8 cellular contexts compared by ENCODE assay signal in the genomic region with DNA sequence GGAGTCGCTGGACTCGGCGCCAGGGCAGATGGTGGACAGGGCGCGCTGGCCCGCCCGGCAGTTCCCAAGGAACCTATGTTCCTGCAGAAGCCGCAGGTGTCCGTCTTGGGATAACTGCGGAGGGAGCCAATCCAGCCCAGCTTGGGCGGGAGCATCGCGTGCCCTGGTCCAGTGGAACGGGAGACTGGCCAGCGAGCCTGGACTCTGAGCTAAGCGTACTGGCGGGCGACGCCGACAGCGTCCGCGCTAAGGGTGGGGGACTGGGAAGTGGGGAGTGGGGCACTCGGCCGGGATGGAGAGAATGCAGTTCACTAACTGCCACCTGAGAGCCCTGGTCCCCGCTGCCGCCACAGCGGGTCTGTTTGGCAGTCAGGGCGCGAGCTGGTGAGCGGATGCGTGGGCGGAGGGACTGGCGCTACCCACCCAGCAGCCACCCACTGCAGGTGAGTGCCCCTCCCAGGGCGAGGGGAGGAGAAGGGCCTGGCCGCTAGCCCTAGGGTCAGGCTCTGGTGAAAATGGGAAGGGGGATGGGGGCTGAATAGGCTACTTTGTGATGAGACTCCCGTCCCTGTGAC. TPM values are rescaled to one million over a fixed set of nuclear protein-coding genes. Genes with fewer than 3 reads are reported as not detected.
A peak's percentile ranks its signal among the peaks of the same experiment; 100 is the strongest.
DNase-seq lines count a peak whose midpoint lies in the region; ATAC-seq, FAIRE-seq and TF ChIP-seq lines count a peak whose summit lies in the region.

No MANE protein-coding gene starts in this region.

- H3K23me2 ChIP-seq in H1 (ENCODE audit: low read depth, low read length): peaks cover 13% of the 10 kb centered on the region; the same call in 1 of the 2 replicates

- peaks cover 8% of the 10 kb centered on the region for H3F3A ChIP-seq in neural progenitor cell (ENCODE audit: low read depth)

- H2BK15ac ChIP-seq in H1 (ENCODE audit: low read length): no peak overlapping the region

- H3K18ac ChIP-seq in H1 (ENCODE audit: extremely low read depth, low read length): no peak overlapping the region

- H3K23ac ChIP-seq in H1 (ENCODE audit: insufficient read length): no peak overlapping the region

- H2AFZ ChIP-seq in H1 (ENCODE audit: low read length) (no peak overlapping the region), neural progenitor cell (replicated peaks) (no peak overlapping the region)

- TF ChIP-seq POLR2A in H1 (IDR thresholded peaks at IDR 0.05; ENCODE audit: control extremely low read depth in 1 of 2, low read depth in 2 of 2, low read length in 2 of 2): no peak

- no peaks in the 10 kb centered on the region for H3K79me1 ChIP-seq in H1 (ENCODE audit: low read depth, low read length)

- peak overlapping the region in 3 of 4 experiments; percentile 12 to 66 (median 15); a peak in 5 of 8 replicates for H3K4me3 ChIP-seq in H1 (ENCODE audit: extremely low read depth in 1 of 4, insufficient read depth in 2 of 4, low read depth in 3 of 4, low read length in 4 of 4)
- H3K4me3 ChIP-seq in neural progenitor cell: peak overlapping the region; percentile 55

- no peak overlapping the region for H4K8ac ChIP-seq in H1 (ENCODE audit: extremely low read depth, insufficient read depth, low read length)

- H3K14ac ChIP-seq in H1 (ENCODE audit: insufficient read length): no peak overlapping the region

- H4K5ac ChIP-seq in H1 (ENCODE audit: insufficient read length, low read depth, low read length): no peak overlapping the region

- no peak overlapping the region for H3K56ac ChIP-seq in H1 (replicated peaks; ENCODE audit: insufficient read length, low read depth, low read length)

- H3K27me3 Mint-ChIP-seq in CD4-positive, alpha-beta T cell: peaks cover 29% of the 10 kb centered on the region
- peaks cover 25% of the 10 kb centered on the region for H3K27me3 Mint-ChIP-seq in T-helper 1 cell treated with Interleukin-12 subunit alpha and Interleukin-12 subunit beta and Interleukin-4 antibody, amounts not matched to agents 30 μg/mL and 1 μg/mL, for 36 hours (ENCODE audit: low read depth)
- H3K27me3 Mint-ChIP-seq in neural progenitor cell (ENCODE audit: insufficient read depth, low read depth): peaks cover 30% of the 10 kb centered on the region

- no peak overlapping the region for H4K91ac ChIP-seq in H1 (replicated peaks; ENCODE audit: insufficient read length, low read length)

- no peak overlapping the region for H3K4ac ChIP-seq in H1 (replicated peaks; ENCODE audit: insufficient read length, low read depth, low read length)

- no peaks in the 10 kb centered on the region for H3K36me3 Mint-ChIP-seq in CD4-positive, alpha-beta T cell (ENCODE audit: low read depth)
- peaks cover 2% of the 10 kb centered on the region for H3K36me3 Mint-ChIP-seq in T-helper 1 cell treated with Interleukin-12 subunit alpha and Interleukin-12 subunit beta and Interleukin-4 antibody, amounts not matched to agents 30 μg/mL and 1 μg/mL, for 36 hours (ENCODE audit: low read depth)
- H3K36me3 Mint-ChIP-seq in neural progenitor cell: no peaks in the 10 kb centered on the region

- H3K9me3 Mint-ChIP-seq in CD4-positive, alpha-beta T cell: no peaks in the 10 kb centered on the region
- H3K9me3 Mint-ChIP-seq in T-helper 1 cell treated with Interleukin-12 subunit alpha and Interleukin-12 subunit beta and Interleukin-4 antibody, amounts not matched to agents 30 μg/mL and 1 μg/mL, for 36 hours: no peaks in the 10 kb centered on the region
- H3K9me3 Mint-ChIP-seq in neural progenitor cell: peaks cover 23% of the 10 kb centered on the region

- H3K79me2 ChIP-seq in H1 (ENCODE audit: control insufficient read depth in 1 of 2, insufficient read depth in 2 of 2, low read length in 2 of 2) (no peaks in the 10 kb centered on the region), neural progenitor cell (ENCODE audit: low read depth) (no peaks in the 10 kb centered on the region)

- H3K4me1 Mint-ChIP-seq in CD4-positive, alpha-beta T cell (ENCODE audit: low read depth): peaks cover 31% of the 10 kb centered on the region
- peaks cover 18% of the 10 kb centered on the region for H3K4me1 Mint-ChIP-seq in T-helper 1 cell treated with Interleukin-12 subunit alpha and Interleukin-12 subunit beta and Interleukin-4 antibody, amounts not matched to agents 30 μg/mL and 1 μg/mL, for 36 hours (ENCODE audit: low read depth)
- peaks cover 15% of the 10 kb centered on the region for H3K4me1 Mint-ChIP-seq in neural progenitor cell

- no peak for TF ChIP-seq CTCF in CD4-positive, alpha-beta T cell (IDR thresholded peaks at IDR 0.05)
- TF ChIP-seq CTCF in H1 (IDR thresholded peaks at IDR 0.05; ENCODE audit: control extremely low read depth in 1 of 3, insufficient read depth in 1 of 3, low read depth in 1 of 3, low read length in 3 of 3) (no peak), neural progenitor cell (IDR thresholded peaks at IDR 0.05) (no peak)

- H3K36me3 ChIP-seq in H1 (ENCODE audit: control insufficient read depth in 2 of 4, insufficient read depth in 4 of 4, low read length in 3 of 4) (no peaks in the 10 kb centered on the region), neural progenitor cell (no peaks in the 10 kb centered on the region)

- H4K20me1 ChIP-seq in H1 (replicated peaks in 1 of 2; ENCODE audit: control insufficient read depth in 1 of 2, insufficient read depth in 2 of 2, low read length in 2 of 2) (no peaks in the 10 kb centered on the region), neural progenitor cell (ENCODE audit: low read depth) (no peaks in the 10 kb centered on the region)

- H2AK5ac ChIP-seq in H1 (ENCODE audit: low read depth, low read length): no peak overlapping the region

- peak overlapping the region; percentile 89 for H3K4me3 Mint-ChIP-seq in CD4-positive, alpha-beta T cell
- peak overlapping the region; percentile 90 for H3K4me3 Mint-ChIP-seq in T-helper 1 cell treated with Interleukin-12 subunit alpha and Interleukin-12 subunit beta and Interleukin-4 antibody, amounts not matched to agents 30 μg/mL and 1 μg/mL, for 36 hours
- H3K4me3 Mint-ChIP-seq in neural progenitor cell: peak overlapping the region; percentile 87

- H2BK12ac ChIP-seq in H1 (ENCODE audit: low read depth, low read length): no peak overlapping the region

- no peak overlapping the region for H3K9ac ChIP-seq in H1 (replicated peaks in 1 of 4; ENCODE audit: extremely low read depth in 1 of 4, low read depth in 3 of 4, low read length in 3 of 4)
- H3K9ac ChIP-seq in neural progenitor cell: no peak overlapping the region

- CTCF ChIA-PET in CD4-positive, alpha-beta T cell (lab: Charles Lee): interaction anchor here (1.0 kb wide), 1 partner anchor 126 kb away, joined by 3 read pairs; no protein-coding TSS in a partner anchor
- CTCF ChIA-PET in H1 (lab: Charles Lee; ENCODE audit: partially characterized antibody): interaction anchor here (0.6 to 3.6 kb wide), 9 partner anchors 49 to 424 kb away, joined by 3 to 12 read pairs (median 4); partner anchors contain the start of gene EOLA2

- H2BK5ac ChIP-seq in H1 (ENCODE audit: low read depth, low read length): no peak overlapping the region

- no peak for DNase-seq in CD4-positive, alpha-beta T cell
- DNase-seq in H1 (ENCODE audit: low read depth in 1 of 2, low spot score in 2 of 2) (peak in 1 of 2 experiments; percentile 47), neural progenitor cell (ENCODE audit: low spot score) (peak; percentile 36), NCI-H2196 treated with DMSO at 0.1 percent for 48 hours (lab: John Stamatoyannopoulos, UW; ENCODE audit: unreplicated experiment) (no peak), RCC 7860 (ENCODE audit: low spot score) (no peak)
- DNase-seq in NK-92 treated with Interleukin-12 subunit alpha and Interleukin-12 subunit beta, amount 100 ng/mL, for 24 hours (lab: John Stamatoyannopoulos, UW): no peak

- H3K27ac Mint-ChIP-seq in CD4-positive, alpha-beta T cell: no peak overlapping the region
- no peak overlapping the region for H3K27ac Mint-ChIP-seq in T-helper 1 cell treated with Interleukin-12 subunit alpha and Interleukin-12 subunit beta and Interleukin-4 antibody, amounts not matched to agents 30 μg/mL and 1 μg/mL, for 36 hours
- H3K27ac Mint-ChIP-seq in neural progenitor cell: no peak overlapping the region

- H2BK20ac ChIP-seq in H1 (ENCODE audit: low read length): no peak overlapping the region

- no peak overlapping the region for H2BK120ac ChIP-seq in H1 (replicated peaks; ENCODE audit: low read depth, low read length)

- 2% methylated on average over 17 of the region's 37 CpGs; no CpG with 5 or more reads in 1 of the 2 experiments for WGBS in H1 (ENCODE audit: extremely low coverage in 1 of 2, insufficient coverage in 1 of 2, insufficient read length in 1 of 2, insufficient replicate concordance in 2 of 2, low coverage in 1 of 2, low lambda C conversion rate in 2 of 2, missing lambda C conversion rate in 1 of 2), 2 experiments

- ATAC-seq in CD4-positive, alpha-beta T cell (ENCODE audit: poor library complexity): no peak
- no peak for ATAC-seq in HG03571 (IDR thresholded peaks at IDR 0.05; ENCODE audit: unreplicated experiment)

- peaks cover 0 to 8% (median 4%) of the 10 kb centered on the region in 4 experiments; a peak in 5 of 7 replicates for H3K4me1 ChIP-seq in H1 (replicated peaks in 1 of 4; ENCODE audit: control insufficient read depth in 3 of 4, insufficient read depth in 4 of 4, low read length in 3 of 4)
- no peaks in the 10 kb centered on the region for H3K4me1 ChIP-seq in neural progenitor cell

- TF ChIP-seq RAD21 in H1 (IDR thresholded peaks at IDR 0.05 in 1 of 2, conservative IDR thresholded peaks at IDR 0.05 in 1 of 2; ENCODE audit: low read depth in 2 of 2, low read length in 2 of 2): no peak

- POLR2A ChIA-PET in CD4-positive, alpha-beta T cell (lab: Charles Lee): interaction anchor here (0.8 to 1.9 kb wide), 3 partner anchors 48 to 213 kb away, joined by 4 to 5 read pairs (median 4); no protein-coding TSS in a partner anchor
- POLR2A ChIA-PET in H1 (lab: Charles Lee; ENCODE audit: partially characterized antibody): no interaction called here

- no peak for TF ChIP-seq EP300 in H1 (IDR thresholded peaks at IDR 0.05; ENCODE audit: borderline replicate concordance in 1 of 2, low read depth in 2 of 2, low read length in 2 of 2)

- FAIRE-seq in H1 (lab: Jason Lieb, UNC) (no peak), RCC 7860 (lab: Jason Lieb, UNC) (no peak)

- no peaks in the 10 kb centered on the region for H3K9me3 ChIP-seq in CD4-positive, alpha-beta T cell (ENCODE audit: control insufficient read depth, low read length)
- H3K9me3 ChIP-seq in H1 (ENCODE audit: insufficient read depth in 2 of 2, low read depth in 1 of 2, low read length in 1 of 2) (no peaks in the 10 kb centered on the region), neural progenitor cell (ENCODE audit: low read depth) (no peaks in the 10 kb centered on the region)

- H3K27me3 ChIP-seq in CD4-positive, alpha-beta T cell (ENCODE audit: control insufficient read depth, insufficient read depth, low read length): peaks cover 4% of the 10 kb centered on the region
- H3K27me3 ChIP-seq in H1 (replicated peaks in 1 of 4; ENCODE audit: control insufficient read depth in 3 of 4, extremely low read depth in 1 of 4, insufficient read depth in 3 of 4, low read length in 3 of 4): peaks cover 38 to 68% (median 62%) of the 10 kb centered on the region in 4 experiments
- peaks cover 73% of the 10 kb centered on the region for H3K27me3 ChIP-seq in neural progenitor cell

- H3K4me2 ChIP-seq in H1 (ENCODE audit: insufficient read depth in 1 of 2, low read depth in 2 of 2, low read length in 2 of 2) (peak overlapping the region; percentile 90 to 95), neural progenitor cell (peak overlapping the region; percentile 71)

- no peak overlapping the region for H3K27ac ChIP-seq in CD4-positive, alpha-beta T cell (ENCODE audit: low read depth, low read length)
- H3K27ac ChIP-seq in H1 (ENCODE audit: low read depth, low read length): no peak overlapping the region
- no peak overlapping the region for H3K27ac ChIP-seq in neural progenitor cell

- intact Hi-C loops in CD4-positive, alpha-beta T cell (cut with DNase I, micrococcal nuclease): loop anchor here (10.0 kb wide), 2 partner anchors 123 to 213 kb away; no protein-coding TSS in a partner anchor

RNA-seq across cellular contexts. Expression of gene MAMLD1, which starts 1.3 kb away (rescaled TPM):
- total RNA-seq in CD4-positive, alpha-beta T cell: under 1 TPM; 0.45 to 0.96 TPM
- total RNA-seq in H1 (2021; fragmentation: NEBNext Ultra II Directional; extraction: Animal tissue kit (Norgen Biotek cat#: 25700)): 0.09 and 0.11 TPM in 2 replicates
- polyA plus RNA-seq in H1 (2011; rRNA removed): 0.20 and 0.26 TPM in 2 replicates
- polyA plus RNA-seq in H1 (2011; cell fraction: cytosol; rRNA removed): 0.21 TPM
- 0.37 TPM for polyA plus RNA-seq in H1 (2011; cell fraction: nucleus; rRNA removed)
- polyA plus RNA-seq in H1 (2012, experiment 1 of 2): 0.15 to 0.21 TPM (median 0.16 TPM) in 4 replicates
- 0.13 TPM for polyA plus RNA-seq in H1 (2012, experiment 2 of 2)
- polyA plus RNA-seq in H1 (2013, experiment 1 of 2): 0.10 TPM
- polyA plus RNA-seq in H1 (2013, experiment 2 of 2): 0.07 TPM
- 0.20 and 0.38 TPM in 2 replicates for polyA minus RNA-seq in H1 (2011; rRNA and poly(A)+ RNA removed)
- polyA minus RNA-seq in H1 (2011; cell fraction: cytosol; rRNA and poly(A)+ RNA removed): not detected
- 0.90 TPM for polyA minus RNA-seq in H1 (2011; cell fraction: nucleus; rRNA and poly(A)+ RNA removed)
- total RNA-seq in neural progenitor cell (ENCODE audit: low replicate concordance): 0.25 TPM in 1 of 2 replicates, not detected in the other
